ENCODE assay signal across 14 cellular contexts in genomic region chr4:101355246-101355645, GRCh38. TPM values are rescaled to one million over a fixed set of nuclear protein-coding genes. Genes with fewer than 3 reads are reported as not detected.
DNase-seq lines count a peak whose midpoint lies in the region; ATAC-seq, FAIRE-seq and TF ChIP-seq lines count a peak whose summit lies in the region.
"Had no signal": no experiment of that assay in that cellular context is flagged by ENCODE, and none has a peak within 500 bp of the region (broad histone marks: within the 10 kb centered on the region; RNA-seq: fewer than 3 reads in every experiment).

No MANE protein-coding gene starts in this region.

- no peaks in the 10 kb centered on the region for H4K20me1 ChIP-seq in SU-DHL-6 (ENCODE audit: low read depth, low read length)

- WGBS in esophagus squamous epithelium, 2 donors, result 83 to 91% methylated on average over 3 of the region's 3 CpGs

- DNase-seq in GM18507 (ENCODE audit: extremely low spot score, insufficient read length, low read depth), result no peak
- no peak for DNase-seq in esophagus squamous epithelium (lab: John Stamatoyannopoulos, UW)
- DNase-seq in NCI-H69 (lab: John Stamatoyannopoulos, UW), result no peak
- no peak for DNase-seq in KG1 (lab: John Stamatoyannopoulos, UW)
- no peak for DNase-seq in HCEC 1CT
- DNase-seq: DMS153; heart right ventricle; naive thymus-derived CD8-positive, alpha-beta T cell; NCI-H2081 treated with DMSO at 0.1 percent for 48 hours; upper lobe of right lung had no signal

- no peak overlapping the region for H3K9ac ChIP-seq in SU-DHL-6 (ENCODE audit: low read length)

- TF ChIP-seq CTCF in SU-DHL-6 (IDR thresholded peaks at IDR 0.05; ENCODE audit: insufficient read depth, low read length, poor library complexity, severe bottlenecking), result no peak
- no peak for TF ChIP-seq CTCF in esophagus squamous epithelium (IDR thresholded peaks at IDR 0.05)

- no peak for TF ChIP-seq POLR2A in esophagus squamous epithelium (IDR thresholded peaks at IDR 0.05)

- H2AFZ ChIP-seq in SU-DHL-6 (ENCODE audit: low read depth, low read length, severe bottlenecking), result no peak overlapping the region

- H3K36me3 ChIP-seq in SU-DHL-6 (ENCODE audit: low read length), result no peaks in the 10 kb centered on the region
- H3K36me3 ChIP-seq in esophagus squamous epithelium, result no peaks in the 10 kb centered on the region
- H3K36me3 ChIP-seq: heart right ventricle, upper lobe of right lung had no signal

- H3K9me3 ChIP-seq in SU-DHL-6 (ENCODE audit: insufficient read depth, low read length) (no peaks in the 10 kb centered on the region), esophagus squamous epithelium (no peaks in the 10 kb centered on the region)
- H3K9me3 ChIP-seq: heart right ventricle, upper lobe of right lung had no signal

- no peaks in the 10 kb centered on the region for H3K9me2 ChIP-seq in SU-DHL-6 (replicated peaks; ENCODE audit: insufficient read depth, low read length)

- FAIRE-seq in GM18507 (lab: Jason Lieb, UNC), result peak; percentile 79

- H3K4me3 ChIP-seq in SU-DHL-6 (ENCODE audit: insufficient read depth, low read length, poor library complexity, severe bottlenecking) (no peak overlapping the region), esophagus squamous epithelium (no peak overlapping the region)
- H3K4me3 ChIP-seq: heart right ventricle, upper lobe of right lung had no signal

- peak overlapping the region; percentile 57 for H3K4me2 ChIP-seq in SU-DHL-6 (ENCODE audit: low read depth, low read length, poor library complexity, severe bottlenecking)

- peak; percentile 98 for ATAC-seq in GM21447 (IDR thresholded peaks at IDR 0.05; ENCODE audit: unreplicated experiment)
- peak; percentile 99 for ATAC-seq in HG03103 (IDR thresholded peaks at IDR 0.05; ENCODE audit: low read depth, unreplicated experiment)
- ATAC-seq: naive thymus-derived CD8-positive, alpha-beta T cell had no signal

- 0 out of 2 replicates have a peak, but pooled peaks cover 3% of the 10 kb centered on the region for H3F3A ChIP-seq in SU-DHL-6 (ENCODE audit: insufficient read depth)

- H3K27ac ChIP-seq in SU-DHL-6 (ENCODE audit: low read depth, low read length) (peak overlapping the region; percentile 12; the same call in 1 of the 2 replicates), esophagus squamous epithelium (no peak overlapping the region)
- H3K27ac ChIP-seq: heart right ventricle, HL-60, upper lobe of right lung had no signal

- no peaks in the 10 kb centered on the region for H3K79me2 ChIP-seq in SU-DHL-6 (ENCODE audit: insufficient read depth, low read length)

- H3K27me3 ChIP-seq in SU-DHL-6 (ENCODE audit: low read length) (no peaks in the 10 kb centered on the region), esophagus squamous epithelium (no peaks in the 10 kb centered on the region)
- H3K27me3 ChIP-seq: heart right ventricle, upper lobe of right lung had no signal

- intact Hi-C loops in esophagus squamous epithelium (cut with DNase I), result no loop called here

- H3K4me1 ChIP-seq in esophagus squamous epithelium, result peaks cover 0 to 20% (median 16%) of the 10 kb centered on the region in 3 donors

RNA-seq across cellular contexts. Expression of gene PPP3CA, which starts 7.9 kb away (rescaled TPM):
- total RNA-seq in esophagus squamous epithelium, result 10 to 100 TPM; 13.3 to 25.7 (median 17.5) TPM
